ENCODE assay signal across 26 cellular contexts in the genomic region with DNA sequence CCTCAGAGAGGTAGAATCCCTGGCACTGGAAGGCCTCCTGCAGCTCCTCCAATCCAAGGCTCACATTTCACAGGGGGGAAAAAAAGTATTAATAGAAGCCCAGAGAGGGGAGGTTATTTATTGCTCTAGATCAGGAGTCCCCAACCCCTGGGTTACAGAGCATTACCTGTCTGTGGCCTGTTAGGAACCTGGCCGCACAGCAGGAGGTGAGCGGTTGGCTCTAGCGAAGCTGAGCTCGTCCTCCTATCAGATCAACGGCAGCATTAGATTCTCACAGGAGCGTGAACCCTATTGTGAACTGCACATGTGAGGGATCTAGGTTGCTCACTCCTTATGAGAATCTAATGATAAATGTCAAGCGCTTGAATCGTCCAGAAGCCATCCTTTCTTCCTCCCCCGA. TPM values are rescaled to one million over a fixed set of nuclear protein-coding genes. Genes with fewer than 3 reads are reported as not detected.
DNase-seq lines count a peak whose midpoint lies in the region; ATAC-seq, FAIRE-seq and TF ChIP-seq lines count a peak whose summit lies in the region.
"Had no signal": no experiment of that assay in that cellular context is flagged by ENCODE, and none has a peak within 500 bp of the region (broad histone marks: within the 10 kb centered on the region; RNA-seq: fewer than 3 reads in every experiment).

No MANE protein-coding gene starts in this region.

- 0 out of 2 replicates have a peak, but pooled peaks cover 7% of the 10 kb centered on the region for H3K9me3 Mint-ChIP-seq in WTC11
- H3K9me3 Mint-ChIP-seq: CD14-positive monocyte; CD8-positive, alpha-beta memory T cell had no signal

- 83% methylated on average over 9 of the region's 9 CpGs; no CpG with 5 or more reads in 1 of the 2 experiments for WGBS in H1 (ENCODE audit: extremely low coverage in 1 of 2, insufficient coverage in 1 of 2, insufficient read length in 1 of 2, insufficient replicate concordance in 2 of 2, low coverage in 1 of 2, low lambda C conversion rate in 2 of 2, missing lambda C conversion rate in 1 of 2), 2 experiments

- no peaks in the 10 kb centered on the region; a peak in 1 of 7 replicates for H3K27me3 ChIP-seq in H1 (replicated peaks in 1 of 4; ENCODE audit: control insufficient read depth in 3 of 4, extremely low read depth in 1 of 4, insufficient read depth in 3 of 4, low read length in 3 of 4)
- H3K27me3 ChIP-seq: BE2C, BLaER1 had no signal

- H3K4me3 Mint-ChIP-seq in WTC11, result no peak overlapping the region
- H3K4me3 Mint-ChIP-seq: CD14-positive monocyte; CD4-positive, alpha-beta memory T cell; CD4-positive, CD25-positive, alpha-beta regulatory T cell; CD8-positive, alpha-beta memory T cell had no signal

- H3K36me3 ChIP-seq in H1 (ENCODE audit: control insufficient read depth in 2 of 4, insufficient read depth in 4 of 4, low read length in 3 of 4), result no peaks in the 10 kb centered on the region
- H3K36me3 ChIP-seq: BE2C, BLaER1 had no signal

- no peak overlapping the region for H2BK20ac ChIP-seq in H1 (ENCODE audit: low read length)

- H3K79me2 ChIP-seq in H1 (ENCODE audit: control insufficient read depth in 1 of 2, insufficient read depth in 2 of 2, low read length in 2 of 2), result no peaks in the 10 kb centered on the region

- H2AK5ac ChIP-seq in H1 (ENCODE audit: low read depth, low read length), result no peak overlapping the region

- no peak overlapping the region for H4K8ac ChIP-seq in H1 (ENCODE audit: extremely low read depth, insufficient read depth, low read length)

- no peak overlapping the region for H3K9ac ChIP-seq in H1 (replicated peaks in 1 of 4; ENCODE audit: extremely low read depth in 1 of 4, low read depth in 3 of 4, low read length in 3 of 4)
- H3K9ac ChIP-seq: BLaER1 had no signal

- H3K23ac ChIP-seq in H1 (ENCODE audit: insufficient read length), result no peak overlapping the region

- no peak for ATAC-seq in WTC11
- ATAC-seq: GM12878 had no signal

- TF ChIP-seq POLR2A in H1 (IDR thresholded peaks at IDR 0.05; ENCODE audit: control extremely low read depth in 1 of 2, low read depth in 2 of 2, low read length in 2 of 2), result no peak

- POLR2A ChIA-PET in WTC11 (lab: Charles Lee), result no interaction called here
- POLR2A ChIA-PET in H1 (lab: Charles Lee; ENCODE audit: partially characterized antibody), result interaction anchor here (0.7 to 1.6 kb wide), 6 partner anchors 11 to 196 kb away, joined by 3 to 4 read pairs (median 4); no protein-coding TSS in a partner anchor

- H3K4me3 ChIP-seq in H1 (ENCODE audit: extremely low read depth in 1 of 4, insufficient read depth in 2 of 4, low read depth in 3 of 4, low read length in 4 of 4), result no peak overlapping the region
- H3K4me3 ChIP-seq: BLaER1, GM12878 had no signal

- FAIRE-seq in H1 (lab: Jason Lieb, UNC), result no peak
- FAIRE-seq: A204.1, GM12878, GM12892, GM18507 had no signal

- H3K23me2 ChIP-seq in H1 (ENCODE audit: low read depth, low read length), result peaks cover 3% of the 10 kb centered on the region; the same call in 1 of the 2 replicates

- no peaks in the 10 kb centered on the region; a peak in 1 of 7 replicates for H3K4me1 ChIP-seq in H1 (replicated peaks in 1 of 4; ENCODE audit: control insufficient read depth in 3 of 4, insufficient read depth in 4 of 4, low read length in 3 of 4)
- H3K4me1 ChIP-seq: BE2C, BLaER1 had no signal

- no peak overlapping the region for H3K4ac ChIP-seq in H1 (replicated peaks; ENCODE audit: insufficient read length, low read depth, low read length)

- no peak for TF ChIP-seq EP300 in H1 (IDR thresholded peaks at IDR 0.05; ENCODE audit: borderline replicate concordance in 1 of 2, low read depth in 2 of 2, low read length in 2 of 2)

- no peak overlapping the region for H3K14ac ChIP-seq in H1 (ENCODE audit: insufficient read length)

- no peak overlapping the region for H2BK120ac ChIP-seq in H1 (replicated peaks; ENCODE audit: low read depth, low read length)

- H3K56ac ChIP-seq in H1 (replicated peaks; ENCODE audit: insufficient read length, low read depth, low read length), result no peak overlapping the region

- H3K36me3 Mint-ChIP-seq in WTC11, result no peaks in the 10 kb centered on the region
- H3K36me3 Mint-ChIP-seq: CD14-positive monocyte; CD4-positive, alpha-beta memory T cell; CD4-positive, CD25-positive, alpha-beta regulatory T cell; CD8-positive, alpha-beta memory T cell had no signal

- no peak overlapping the region for H3K27ac ChIP-seq in H1 (ENCODE audit: low read depth, low read length)
- H3K27ac ChIP-seq: BLaER1 had no signal

- TF ChIP-seq RAD21 in H1 (IDR thresholded peaks at IDR 0.05 in 1 of 2, conservative IDR thresholded peaks at IDR 0.05 in 1 of 2; ENCODE audit: low read depth in 2 of 2, low read length in 2 of 2), result no peak

- TF ChIP-seq CTCF in WTC11 (IDR thresholded peaks at IDR 0.05), result no peak
- no peak for TF ChIP-seq CTCF in H1 (IDR thresholded peaks at IDR 0.05; ENCODE audit: control extremely low read depth in 1 of 3, insufficient read depth in 1 of 3, low read depth in 1 of 3, low read length in 3 of 3)

- no peak overlapping the region for H3K18ac ChIP-seq in H1 (ENCODE audit: extremely low read depth, low read length)

- peaks cover 19% of the 10 kb centered on the region for H3K4me1 Mint-ChIP-seq in WTC11
- H3K4me1 Mint-ChIP-seq: CD4-positive, alpha-beta memory T cell; CD4-positive, CD25-positive, alpha-beta regulatory T cell; CD8-positive, alpha-beta memory T cell had no signal

- H2BK5ac ChIP-seq in H1 (ENCODE audit: low read depth, low read length), result no peak overlapping the region

- H2BK12ac ChIP-seq in H1 (ENCODE audit: low read depth, low read length), result no peak overlapping the region

- H3K27ac Mint-ChIP-seq in WTC11, result no peak overlapping the region
- H3K27ac Mint-ChIP-seq: CD14-positive monocyte; CD4-positive, alpha-beta memory T cell; CD4-positive, CD25-positive, alpha-beta regulatory T cell; CD8-positive, alpha-beta memory T cell had no signal

- H2AFZ ChIP-seq in H1 (ENCODE audit: low read length), result no peak overlapping the region

- H3K27me3 Mint-ChIP-seq in WTC11 (ENCODE audit: low read depth), result peaks cover 2% of the 10 kb centered on the region; the same call in 1 of the 2 replicates

- peak; percentile 41 for DNase-seq in WTC11 (ENCODE audit: low spot score)
- DNase-seq in H1 (ENCODE audit: low read depth in 1 of 2, low spot score in 2 of 2), result no peak
- no peak for DNase-seq in NCI-H2029 treated with DMSO at 0.1 percent for 48 hours (lab: John Stamatoyannopoulos, UW)
- no peak for DNase-seq in NCI-H526 treated with DMSO at 0.1 percent for 48 hours (lab: John Stamatoyannopoulos, UW)
- DNase-seq in NCI-H2196 (lab: John Stamatoyannopoulos, UW; ENCODE audit: unreplicated experiment), result no peak
- DNase-seq: 8988T; ACHN; BE2C; C1 segment of cervical spinal cord; CD4-positive, alpha-beta memory T cell; CD4-positive, CD25-positive, alpha-beta regulatory T cell; CD8-positive, alpha-beta memory T cell; COR-L47; DMS 273 treated with DMSO at 0.1 percent for 48 hours; DMS153; DMS53; DMS79; DND-41; EL; GDM1 had no signal

- no peaks in the 10 kb centered on the region for H3K9me3 ChIP-seq in H1 (ENCODE audit: insufficient read depth in 2 of 2, low read depth in 1 of 2, low read length in 1 of 2)
- H3K9me3 ChIP-seq: BE2C, BLaER1 had no signal

- H4K20me1 ChIP-seq in H1 (replicated peaks in 1 of 2; ENCODE audit: control insufficient read depth in 1 of 2, insufficient read depth in 2 of 2, low read length in 2 of 2), result no peaks in the 10 kb centered on the region
- H4K20me1 ChIP-seq: BLaER1 had no signal

- no peak overlapping the region for H3K4me2 ChIP-seq in H1 (ENCODE audit: insufficient read depth in 1 of 2, low read depth in 2 of 2, low read length in 2 of 2)
- H3K4me2 ChIP-seq: BLaER1 had no signal

- H4K91ac ChIP-seq in H1 (replicated peaks; ENCODE audit: insufficient read length, low read length), result no peak overlapping the region

- H2BK15ac ChIP-seq in H1 (ENCODE audit: low read length), result no peak overlapping the region

- no peak overlapping the region for H4K5ac ChIP-seq in H1 (ENCODE audit: insufficient read length, low read depth, low read length)

- CTCF ChIA-PET in WTC11 (lab: Charles Lee), result interaction anchor here (0.5 to 2.9 kb wide), 9 partner anchors 9 to 508 kb away, joined by 3 to 18 read pairs (median 3); no protein-coding TSS in a partner anchor
- CTCF ChIA-PET in H1 (lab: Charles Lee; ENCODE audit: partially characterized antibody), result interaction anchor here (0.9 to 7.5 kb wide), 9 partner anchors 8 to 150 kb away, joined by 4 to 52 read pairs (median 5); no protein-coding TSS in a partner anchor

- H3K79me1 ChIP-seq in H1 (ENCODE audit: low read depth, low read length), result no peaks in the 10 kb centered on the region

TF ChIP-seq in WTC11, 78 proteins besides CTCF, POLR2A, EP300 and RAD21 (continues in another document):
- no peak for TF ChIP-seq ZNF232 (CRISPR knock-in tag; IDR thresholded peaks at IDR 0.05)
- no peak for TF ChIP-seq CREM (CRISPR knock-in tag; IDR thresholded peaks at IDR 0.05)
- no peak for TF ChIP-seq ETV6 (CRISPR knock-in tag; IDR thresholded peaks at IDR 0.05)
- no peak for TF ChIP-seq ZNF219 (CRISPR knock-in tag; IDR thresholded peaks at IDR 0.05; ENCODE audit: borderline replicate concordance)

TF ChIP-seq in H1, 55 proteins besides CTCF, POLR2A, EP300 and RAD21:
- TF ChIP-seq CBX5 (IDR thresholded peaks at IDR 0.05; ENCODE audit: low read depth, low read length) (no peak), POLR2AphosphoS5 (IDR thresholded peaks at IDR 0.05; ENCODE audit: low read depth, low read length) (0 out of 2 replicates have a peak, but pooled peaks have one; percentile 39)
TF ChIP-seq in H1: peak in this region for 1.

RNA-seq across cellular contexts. Expression of a gene that starts 46.8 kb away (rescaled TPM):
- total RNA-seq in WTC11 (2021), result 377 to 407 TPM (median 395 TPM) in 3 replicates
- total RNA-seq in H1 (2021; fragmentation: NEBNext Ultra II Directional; extraction: Animal tissue kit (Norgen Biotek cat#: 25700)), result 454 and 455 TPM in 2 replicates
- 229 and 389 TPM in 2 replicates for polyA plus RNA-seq in H1 (2011; rRNA removed)
- polyA plus RNA-seq in H1 (2011; cell fraction: cytosol; rRNA removed), result 208 TPM
- 390 TPM for polyA plus RNA-seq in H1 (2011; cell fraction: nucleus; rRNA removed)
- 308 to 381 TPM (median 333 TPM) in 4 replicates for polyA plus RNA-seq in H1 (2012, experiment 1 of 2)
- polyA plus RNA-seq in H1 (2012, experiment 2 of 2), result 197 TPM
- 230 TPM for polyA plus RNA-seq in H1 (2013, experiment 1 of 2)
- polyA plus RNA-seq in H1 (2013, experiment 2 of 2), result 221 TPM
- 172 and 251 TPM in 2 replicates for polyA minus RNA-seq in H1 (2011; rRNA and poly(A)+ RNA removed)
- 193 TPM for polyA minus RNA-seq in H1 (2011; cell fraction: cytosol; rRNA and poly(A)+ RNA removed)
- 82.4 TPM for polyA minus RNA-seq in H1 (2011; cell fraction: nucleus; rRNA and poly(A)+ RNA removed)

RNA-seq across cellular contexts. Expression of a gene that starts 53.3 kb away (rescaled TPM):
- total RNA-seq in WTC11 (2021), result 32.4 to 34.6 TPM (median 34.4 TPM) in 3 replicates
- 38.0 and 39.6 TPM in 2 replicates for total RNA-seq in H1 (2021; fragmentation: NEBNext Ultra II Directional; extraction: Animal tissue kit (Norgen Biotek cat#: 25700))
- 33.6 and 55.3 TPM in 2 replicates for polyA plus RNA-seq in H1 (2011; rRNA removed)
- 43.2 TPM for polyA plus RNA-seq in H1 (2011; cell fraction: cytosol; rRNA removed)
- polyA plus RNA-seq in H1 (2011; cell fraction: nucleus; rRNA removed), result 171 TPM
- 23.6 to 37.7 TPM (median 33.8 TPM) in 4 replicates for polyA plus RNA-seq in H1 (2012, experiment 1 of 2)
- 27.2 TPM for polyA plus RNA-seq in H1 (2012, experiment 2 of 2)
- polyA plus RNA-seq in H1 (2013, experiment 1 of 2), result 17.0 TPM
- polyA plus RNA-seq in H1 (2013, experiment 2 of 2), result 16.9 TPM
- polyA minus RNA-seq in H1 (2011; rRNA and poly(A)+ RNA removed), result 46.7 and 47.4 TPM in 2 replicates
- polyA minus RNA-seq in H1 (2011; cell fraction: cytosol; rRNA and poly(A)+ RNA removed), result 33.8 TPM
- polyA minus RNA-seq in H1 (2011; cell fraction: nucleus; rRNA and poly(A)+ RNA removed), result 74.8 TPM
- total RNA-seq: CD4-positive, CD25-positive, alpha-beta regulatory T cell had no signal
- polyA plus RNA-seq: CD4-positive, alpha-beta memory T cell; CD4-positive, CD25-positive, alpha-beta regulatory T cell; CD8-positive, alpha-beta memory T cell had no signal
